18 cellular contexts compared by ENCODE assay signal in the genomic region with DNA sequence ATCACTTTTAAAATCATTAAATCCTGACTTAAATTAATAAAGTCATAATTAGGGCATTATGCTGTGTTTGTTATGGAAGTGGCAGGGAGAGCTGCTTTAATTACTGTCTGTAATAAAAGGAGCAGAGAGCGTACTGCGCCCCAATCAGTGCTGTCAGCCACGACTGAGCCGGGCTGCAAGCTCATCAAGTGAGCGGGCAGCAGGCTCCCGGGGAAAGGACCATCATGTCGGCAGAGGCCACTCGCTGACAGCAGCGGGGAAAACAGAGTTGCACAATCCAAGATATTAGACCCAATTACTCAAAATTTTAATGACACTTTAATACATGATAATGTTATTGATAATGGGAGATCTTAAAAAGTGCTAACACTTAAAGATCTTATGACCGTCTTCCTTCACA.
"Had no signal": no experiment of that assay in that cellular context is flagged by ENCODE, and none has a peak within 500 bp of the region (broad histone marks: within the 10 kb centered on the region; RNA-seq: fewer than 3 reads in every experiment).

No MANE protein-coding gene starts in this region.

- DNase-seq: activated CD4-positive, alpha-beta T cell treated with anti-CD3 and anti-CD28 coated beads, Interleukin-2, amount 50 U/mL, for 1 hour; activated CD8-positive, alpha-beta memory T cell treated with anti-CD3 and anti-CD28 coated beads, Interleukin-2, amount 50 U/mL, for 4 hours; activated effector memory CD4-positive, alpha-beta T cell treated with anti-CD3 and anti-CD28 coated beads, Interleukin-2, amount 50 U/mL, for 16 hours; activated naive CD4-positive, alpha-beta T cell treated with anti-CD3 and anti-CD28 coated beads, Interleukin-2, amount 50 U/mL, for 16 hours; activated T-cell treated with anti-CD3 and anti-CD28 coated beads, Interleukin-2, amount 50 U/mL, for 4 hours; cortex of kidney; effector CD4-positive, alpha-beta T cell; immature natural killer cell; mesenchymal stem cell; naive thymus-derived CD8-positive, alpha-beta T cell; spleen; stimulated activated CD4-positive, alpha-beta T cell treated with anti-CD3 and anti-CD28 coated beads, Interleukin-4, amount 100 ng/mL, for 4 hours; stimulated activated naive CD4-positive, alpha-beta T cell treated with Interleukin-2 at 50 U/mL for 16 hours; T-helper 1 cell; T1000; transverse colon; uterus had no signal

- H3K27me3 Mint-ChIP-seq: naive thymus-derived CD8-positive, alpha-beta T cell had no signal

- ATAC-seq: activated CD4-positive, CD25-positive, alpha-beta regulatory T cell treated with anti-CD3 and anti-CD28 coated beads, Interleukin-2, amount 50 U/mL, for 24 hours; activated T-cell treated with anti-CD3 and anti-CD28 coated beads, Interleukin-2, amount 50 U/mL, for 4 hours; naive thymus-derived CD8-positive, alpha-beta T cell had no signal

- H3K4me1 Mint-ChIP-seq: immature natural killer cell had no signal

- H3K9me3 Mint-ChIP-seq: activated T-cell treated with anti-CD3 and anti-CD28 coated beads, Interleukin-2, amount 50 U/mL, for 4 hours; immature natural killer cell; naive thymus-derived CD8-positive, alpha-beta T cell had no signal

- H3K4me3 Mint-ChIP-seq: activated T-cell treated with anti-CD3 and anti-CD28 coated beads, Interleukin-2, amount 50 U/mL, for 4 hours; immature natural killer cell had no signal
